ENCODE assay signal across 11 cellular contexts in the genomic region with DNA sequence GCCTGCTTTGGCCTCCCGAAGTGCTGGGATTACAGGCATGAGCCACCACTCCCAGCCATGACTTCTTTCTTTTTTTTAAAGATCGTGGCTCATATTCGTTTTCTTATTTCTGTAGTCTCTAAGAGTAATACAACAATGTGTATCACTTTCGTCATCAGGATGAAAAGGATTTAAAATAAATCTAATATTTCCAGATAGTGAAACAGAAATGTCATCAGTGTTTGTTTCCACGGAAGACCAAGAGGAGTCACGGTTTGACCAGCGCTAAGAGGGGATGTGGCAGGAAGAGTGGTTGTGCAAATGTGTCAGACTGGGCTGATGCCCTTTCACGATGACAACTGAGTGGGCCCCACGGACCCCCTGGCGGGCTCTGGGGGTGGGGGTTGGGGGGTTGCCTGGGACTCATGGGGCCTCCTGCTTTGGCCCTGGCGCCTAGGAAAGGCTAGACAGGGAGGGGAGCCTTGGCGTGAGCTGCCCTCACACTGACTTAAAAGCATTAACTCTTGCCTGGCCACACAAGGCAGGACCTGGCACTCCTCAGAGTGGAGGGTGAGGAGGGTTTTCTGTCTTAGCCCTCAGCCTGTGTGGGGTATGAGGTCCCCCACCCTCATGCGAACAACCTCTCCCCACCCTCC. TPM values are rescaled to one million over a fixed set of nuclear protein-coding genes. Genes with fewer than 3 reads are reported as not detected.
DNase-seq lines count a peak whose midpoint lies in the region; ATAC-seq and TF ChIP-seq lines count a peak whose summit lies in the region.
"Had no signal": no experiment of that assay in that cellular context is flagged by ENCODE, and none has a peak within 500 bp of the region (broad histone marks: within the 10 kb centered on the region; RNA-seq: fewer than 3 reads in every experiment).

No MANE protein-coding gene starts in this region.

- peak overlapping the region in 6 of 11 experiments; percentile 46 to 80 (median 72); a peak in 4 of 22 replicates for H3K4me2 ChIP-seq in BLaER1 treated with 17β-estradiol and CSF1 and Interleukin-3, amounts not matched to agents 10 nM and 100 nM

- intact Hi-C loops in prostate gland (cut with DNase I): no loop called here

- TF ChIP-seq CTCF in prostate gland (IDR thresholded peaks at IDR 0.05) (no peak), osteocyte (IDR thresholded peaks at IDR 0.05) (no peak)

- H3K36me3 ChIP-seq in BLaER1 treated with 17β-estradiol and CSF1 and Interleukin-3, amounts not matched to agents 10 nM and 100 nM: no peaks in the 10 kb centered on the region
- H3K36me3 ChIP-seq in iPS-18a (ENCODE audit: control insufficient read depth, low read depth, low read length): no peaks in the 10 kb centered on the region
- no peaks in the 10 kb centered on the region for H3K36me3 ChIP-seq in prostate gland
- H3K36me3 ChIP-seq in MG63: no peaks in the 10 kb centered on the region; the same call in 1 of the 2 replicates

- WGBS in prostate gland: 23% methylated on average over 13 of the region's 13 CpGs

- no peak overlapping the region for H3K4me3 Mint-ChIP-seq in activated T-helper 17 cell treated with anti-CD3 and anti-CD28 coated beads, Interleukin-2, amount 50 U/mL, for 72 hours
- no peak overlapping the region for H3K4me3 Mint-ChIP-seq in osteocyte (ENCODE audit: unreplicated experiment)
- H3K4me3 Mint-ChIP-seq: activated T-cell treated with anti-CD3 and anti-CD28 coated beads, Interleukin-2, amount 50 U/mL, for 4 hours had no signal

- no peaks in the 10 kb centered on the region for H3K36me3 Mint-ChIP-seq in activated T-helper 17 cell treated with anti-CD3 and anti-CD28 coated beads, Interleukin-2, amount 50 U/mL, for 72 hours (ENCODE audit: low read depth)
- no peaks in the 10 kb centered on the region for H3K36me3 Mint-ChIP-seq in osteocyte (ENCODE audit: unreplicated experiment)

- peaks cover 11% of the 10 kb centered on the region for H3K27me3 Mint-ChIP-seq in activated T-helper 17 cell treated with anti-CD3 and anti-CD28 coated beads, Interleukin-2, amount 50 U/mL, for 72 hours
- H3K27me3 Mint-ChIP-seq in osteocyte (ENCODE audit: unreplicated experiment): no peaks in the 10 kb centered on the region

- H3K9me3 ChIP-seq in BLaER1 treated with 17β-estradiol and CSF1 and Interleukin-3, amounts not matched to agents 10 nM and 100 nM (replicated peaks in 1 of 11): no peaks in the 10 kb centered on the region
- H3K9me3 ChIP-seq in iPS-18a (ENCODE audit: control insufficient read depth, low read depth, low read length) (no peaks in the 10 kb centered on the region), prostate gland (no peaks in the 10 kb centered on the region), MG63 (no peaks in the 10 kb centered on the region)

- TF ChIP-seq POLR2A in prostate gland (IDR thresholded peaks at IDR 0.05): no peak

- no peak overlapping the region for H3K4me3 ChIP-seq in BLaER1 treated with 17β-estradiol and CSF1 and Interleukin-3, amounts not matched to agents 10 nM and 100 nM
- H3K4me3 ChIP-seq in iPS-18a (ENCODE audit: low read length) (no peak overlapping the region), prostate gland (no peak overlapping the region), MG63 (no peak overlapping the region)

- peaks cover 10 to 22% (median 18%) of the 10 kb centered on the region in 11 experiments for H3K27me3 ChIP-seq in BLaER1 treated with 17β-estradiol and CSF1 and Interleukin-3, amounts not matched to agents 10 nM and 100 nM
- no peaks in the 10 kb centered on the region for H3K27me3 ChIP-seq in iPS-18a (ENCODE audit: control insufficient read depth, insufficient read depth, low read length)
- no peaks in the 10 kb centered on the region for H3K27me3 ChIP-seq in prostate gland (replicated peaks; ENCODE audit: insufficient read depth)
- H3K27me3 ChIP-seq in MG63: no peaks in the 10 kb centered on the region

- peaks cover 0 to 18% (median 0%) of the 10 kb centered on the region in 11 experiments; a peak in 7 of 22 replicates for H4K20me1 ChIP-seq in BLaER1 treated with 17β-estradiol and CSF1 and Interleukin-3, amounts not matched to agents 10 nM and 100 nM

- H3K9ac ChIP-seq in BLaER1 treated with 17β-estradiol and CSF1 and Interleukin-3, amounts not matched to agents 10 nM and 100 nM: no peak overlapping the region
- H3K9ac ChIP-seq in iPS-18a (ENCODE audit: low read length): peak overlapping the region; percentile 21

- no peak for DNase-seq in prostate gland (ENCODE audit: low spot score)
- no peak for DNase-seq in MG63
- no peak for DNase-seq in osteocyte (ENCODE audit: extremely low spot score, unreplicated experiment)
- DNase-seq: activated CD4-positive, alpha-beta T cell treated with anti-CD3 and anti-CD28 coated beads for 1 hour; activated T-cell treated with anti-CD3 and anti-CD28 coated beads, Interleukin-2, amount 50 U/mL, for 4 hours; hippocampal formation had no signal

- no peak for ATAC-seq in activated T-helper 17 cell treated with anti-CD3 and anti-CD28 coated beads, Interleukin-2, amount 50 U/mL, for 72 hours (replicated peaks)
- ATAC-seq in GM21515 (IDR thresholded peaks at IDR 0.05; ENCODE audit: unreplicated experiment) (no peak), GM18868 (IDR thresholded peaks at IDR 0.05; ENCODE audit: unreplicated experiment) (no peak)
- ATAC-seq: activated T-cell treated with anti-CD3 and anti-CD28 coated beads, Interleukin-2, amount 50 U/mL, for 4 hours had no signal

- H3K27ac Mint-ChIP-seq in activated T-helper 17 cell treated with anti-CD3 and anti-CD28 coated beads, Interleukin-2, amount 50 U/mL, for 72 hours: peak overlapping the region; percentile 9
- no peak overlapping the region for H3K27ac Mint-ChIP-seq in osteocyte (ENCODE audit: unreplicated experiment)

- no peak overlapping the region for H3K27ac ChIP-seq in BLaER1 treated with 17β-estradiol and CSF1 and Interleukin-3, amounts not matched to agents 10 nM and 100 nM
- H3K27ac ChIP-seq in iPS-18a (ENCODE audit: low read length): peak overlapping the region; percentile 50
- H3K27ac ChIP-seq in prostate gland: peak overlapping the region; percentile 98

- H3K4me1 ChIP-seq in BLaER1 treated with 17β-estradiol and CSF1 and Interleukin-3, amounts not matched to agents 10 nM and 100 nM: peaks cover 19 to 44% (median 30%) of the 10 kb centered on the region in 10 experiments
- H3K4me1 ChIP-seq in iPS-18a (ENCODE audit: control insufficient read depth, low read depth, low read length): peaks cover 79% of the 10 kb centered on the region
- peaks cover 83% of the 10 kb centered on the region for H3K4me1 ChIP-seq in prostate gland (replicated peaks)

- no peaks in the 10 kb centered on the region for H3K9me3 Mint-ChIP-seq in activated T-helper 17 cell treated with anti-CD3 and anti-CD28 coated beads, Interleukin-2, amount 50 U/mL, for 72 hours
- no peaks in the 10 kb centered on the region for H3K9me3 Mint-ChIP-seq in osteocyte (ENCODE audit: unreplicated experiment)
- H3K9me3 Mint-ChIP-seq: activated T-cell treated with anti-CD3 and anti-CD28 coated beads, Interleukin-2, amount 50 U/mL, for 4 hours had no signal

- no peaks in the 10 kb centered on the region for H3K4me1 Mint-ChIP-seq in activated T-helper 17 cell treated with anti-CD3 and anti-CD28 coated beads, Interleukin-2, amount 50 U/mL, for 72 hours
- H3K4me1 Mint-ChIP-seq in osteocyte (ENCODE audit: unreplicated experiment): peaks cover 55% of the 10 kb centered on the region

RNA-seq across cellular contexts. Expression of a gene that starts 8.4 kb away (rescaled TPM):
- 1 to 10 TPM in 1 of 2 donors, under 1 TPM in 1; 0.35 to 4.1 TPM for total RNA-seq in activated T-helper 17 cell treated with anti-CD3 and anti-CD28 coated beads, Interleukin-2, amount 50 U/mL, for 72 hours
- total RNA-seq in prostate gland (10 to 100 TPM; 91.9 to 95.9 TPM), osteocyte (11.7 and 12.5 TPM in 2 replicates)
- total RNA-seq in MG63 (2014; rRNA removed; shearing (Covaris generic); ENCODE audit: low replicate concordance): 0.86 and 2.1 TPM in 2 replicates

Comparison
In these comparisons a context has a peak if more than half of its experiments do, and no peak if none do; other contexts are left out.
1. H3K27ac ChIP-seq: peak in iPS-18a (single experiment) and prostate gland (2 of 2); none in BLaER1 treated with 17β-estradiol and CSF1 and Interleukin-3, amounts not matched to agents 10 nM and 100 nM (0 of 11).